In the genomic region with DNA sequence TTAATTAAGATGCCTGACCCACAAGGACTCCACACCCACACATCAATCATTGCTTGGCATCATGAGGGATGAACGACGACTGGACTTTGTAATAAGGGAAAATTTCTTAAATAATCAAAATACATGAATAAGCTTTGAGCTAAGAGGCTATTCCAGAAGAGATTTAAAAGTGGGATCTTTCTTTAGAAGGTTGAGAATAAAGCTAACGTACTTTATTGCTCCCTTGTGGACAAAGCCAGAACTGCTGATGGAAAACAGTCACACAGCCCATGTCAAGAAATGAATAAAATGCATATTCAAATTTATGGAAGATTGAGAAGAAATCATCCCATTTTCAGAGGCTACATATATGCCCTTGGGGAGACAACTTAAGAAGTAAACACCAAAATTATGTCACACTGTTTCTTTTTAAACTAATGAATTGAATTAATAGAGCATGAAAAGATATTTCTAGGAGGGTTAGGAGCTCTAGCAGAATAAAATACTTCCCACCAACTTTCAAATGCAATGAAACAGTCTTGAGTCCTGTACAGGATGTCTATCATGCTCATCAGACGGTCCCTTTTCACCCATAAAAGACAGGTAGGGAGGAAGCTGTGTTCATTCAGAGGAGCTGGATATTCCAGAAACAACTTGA, we compare ENCODE assay signal across 9 cellular contexts.
DNase-seq lines count a peak whose midpoint lies in the region; ATAC-seq and TF ChIP-seq lines count a peak whose summit lies in the region.
"Had no signal": no experiment of that assay in that cellular context is flagged by ENCODE, and none has a peak within 500 bp of the region (broad histone marks: within the 10 kb centered on the region; RNA-seq: fewer than 3 reads in every experiment).

No MANE protein-coding gene starts in this region.

- no peak overlapping the region for H3K27ac ChIP-seq in body of pancreas
- H3K27ac ChIP-seq: epithelial cell of prostate had no signal

- no peak overlapping the region for H3K4me3 ChIP-seq in body of pancreas

- H3K27me3 Mint-ChIP-seq in activated naive CD4-positive, alpha-beta T cell treated with anti-CD3 and anti-CD28 coated beads, Interleukin-2, amount 10 ng/mL, durations not matched to agents 7 days and 5 days, result no peaks in the 10 kb centered on the region
- H3K27me3 Mint-ChIP-seq in stimulated activated memory B cell treated with anti-CD40 and anti-IgM and Interleukin-4, amounts not matched to agents 10 μg/mL and 1 μg/mL and 100 μg/mL, for 72 hours, result no peaks in the 10 kb centered on the region

- intact Hi-C loops in body of pancreas (cut with DNase I), result no loop called here

- ATAC-seq in body of pancreas, result no peak
- no peak for ATAC-seq in GM18907 (IDR thresholded peaks at IDR 0.05; ENCODE audit: unreplicated experiment)
- no peak for ATAC-seq in stimulated activated memory B cell treated with anti-CD40 and anti-IgM and Interleukin-4, amounts not matched to agents 10 μg/mL and 1 μg/mL and 100 μg/mL, for 72 hours
- no peak for ATAC-seq in HG02678 (IDR thresholded peaks at IDR 0.05; ENCODE audit: unreplicated experiment)

- TF ChIP-seq POLR2A in body of pancreas (IDR thresholded peaks at IDR 0.05), result no peak

- H3K27me3 ChIP-seq in body of pancreas, result no peaks in the 10 kb centered on the region

- no peaks in the 10 kb centered on the region for H3K9me3 Mint-ChIP-seq in activated naive CD4-positive, alpha-beta T cell treated with anti-CD3 and anti-CD28 coated beads, Interleukin-2, amount 10 ng/mL, durations not matched to agents 7 days and 5 days
- H3K9me3 Mint-ChIP-seq in stimulated activated memory B cell treated with anti-CD40 and anti-IgM and Interleukin-4, amounts not matched to agents 10 μg/mL and 1 μg/mL and 100 μg/mL, for 72 hours, result no peaks in the 10 kb centered on the region

- no peaks in the 10 kb centered on the region for H3K9me3 ChIP-seq in body of pancreas

- 55 to 67% methylated on average over 4 of the region's 4 CpGs for WGBS in body of pancreas, 2 donors

- H3K36me3 Mint-ChIP-seq in activated naive CD4-positive, alpha-beta T cell treated with anti-CD3 and anti-CD28 coated beads, Interleukin-2, amount 10 ng/mL, durations not matched to agents 7 days and 5 days, result peaks cover 5% of the 10 kb centered on the region
- H3K36me3 Mint-ChIP-seq in stimulated activated memory B cell treated with anti-CD40 and anti-IgM and Interleukin-4, amounts not matched to agents 10 μg/mL and 1 μg/mL and 100 μg/mL, for 72 hours, result peaks cover 12% of the 10 kb centered on the region

- H3K4me1 Mint-ChIP-seq in activated naive CD4-positive, alpha-beta T cell treated with anti-CD3 and anti-CD28 coated beads, Interleukin-2, amount 10 ng/mL, durations not matched to agents 7 days and 5 days, result no peaks in the 10 kb centered on the region
- no peaks in the 10 kb centered on the region for H3K4me1 Mint-ChIP-seq in stimulated activated memory B cell treated with anti-CD40 and anti-IgM and Interleukin-4, amounts not matched to agents 10 μg/mL and 1 μg/mL and 100 μg/mL, for 72 hours

- H3K4me3 Mint-ChIP-seq in activated naive CD4-positive, alpha-beta T cell treated with anti-CD3 and anti-CD28 coated beads, Interleukin-2, amount 10 ng/mL, durations not matched to agents 7 days and 5 days, result no peak overlapping the region
- no peak overlapping the region for H3K4me3 Mint-ChIP-seq in stimulated activated memory B cell treated with anti-CD40 and anti-IgM and Interleukin-4, amounts not matched to agents 10 μg/mL and 1 μg/mL and 100 μg/mL, for 72 hours

- peak; percentile 9 to 48 (median 39) for TF ChIP-seq CTCF in body of pancreas (IDR thresholded peaks at IDR 0.05)

- DNase-seq in activated naive CD4-positive, alpha-beta T cell treated with anti-CD3 and anti-CD28 coated beads, Interleukin-2, amount 10 ng/mL, durations not matched to agents 7 days and 5 days, result peak; percentile 35
- DNase-seq in activated naive CD4-positive, alpha-beta T cell treated with anti-CD3 and anti-CD28 coated beads, Interleukin-2, amount 50 U/mL, for 16 hours, result no peak
- DNase-seq in NAMALWA (ENCODE audit: low spot score) (peak; percentile 62), body of pancreas (no peak), kidney tubule cell (ENCODE audit: low spot score) (peak; percentile 18)

- CTCF ChIA-PET in activated naive CD4-positive, alpha-beta T cell treated with anti-CD3 and anti-CD28 coated beads, Interleukin-2, amount 10 ng/mL, durations not matched to agents 7 days and 5 days (lab: Charles Lee), result interaction anchor here (0.8 to 3.9 kb wide), 9 partner anchors 9 to 265 kb away, joined by 3 to 20 read pairs (median 5); no protein-coding TSS in a partner anchor

- H3K4me1 ChIP-seq in body of pancreas, result no peaks in the 10 kb centered on the region

- H3K36me3 ChIP-seq in body of pancreas (replicated peaks in 1 of 2; ENCODE audit: insufficient read depth in 1 of 2, low read depth in 2 of 2), result no peaks in the 10 kb centered on the region

- H3K27ac Mint-ChIP-seq in activated naive CD4-positive, alpha-beta T cell treated with anti-CD3 and anti-CD28 coated beads, Interleukin-2, amount 10 ng/mL, durations not matched to agents 7 days and 5 days, result no peak overlapping the region
- no peak overlapping the region for H3K27ac Mint-ChIP-seq in stimulated activated memory B cell treated with anti-CD40 and anti-IgM and Interleukin-4, amounts not matched to agents 10 μg/mL and 1 μg/mL and 100 μg/mL, for 72 hours

Comparison
In these comparisons a context has a peak if more than half of its experiments do, and no peak if none do; other contexts are left out.
1. DNase-seq: peak in activated naive CD4-positive, alpha-beta T cell treated with anti-CD3 and anti-CD28 coated beads, Interleukin-2, amount 10 ng/mL, durations not matched to agents 7 days and 5 days (single experiment), NAMALWA (single experiment) and kidney tubule cell (single experiment); none in activated naive CD4-positive, alpha-beta T cell treated with anti-CD3 and anti-CD28 coated beads, Interleukin-2, amount 50 U/mL, for 16 hours (single experiment) and body of pancreas (0 of 4).